Comparison of ENCODE assay signal across 8 cellular contexts in the genomic region with DNA sequence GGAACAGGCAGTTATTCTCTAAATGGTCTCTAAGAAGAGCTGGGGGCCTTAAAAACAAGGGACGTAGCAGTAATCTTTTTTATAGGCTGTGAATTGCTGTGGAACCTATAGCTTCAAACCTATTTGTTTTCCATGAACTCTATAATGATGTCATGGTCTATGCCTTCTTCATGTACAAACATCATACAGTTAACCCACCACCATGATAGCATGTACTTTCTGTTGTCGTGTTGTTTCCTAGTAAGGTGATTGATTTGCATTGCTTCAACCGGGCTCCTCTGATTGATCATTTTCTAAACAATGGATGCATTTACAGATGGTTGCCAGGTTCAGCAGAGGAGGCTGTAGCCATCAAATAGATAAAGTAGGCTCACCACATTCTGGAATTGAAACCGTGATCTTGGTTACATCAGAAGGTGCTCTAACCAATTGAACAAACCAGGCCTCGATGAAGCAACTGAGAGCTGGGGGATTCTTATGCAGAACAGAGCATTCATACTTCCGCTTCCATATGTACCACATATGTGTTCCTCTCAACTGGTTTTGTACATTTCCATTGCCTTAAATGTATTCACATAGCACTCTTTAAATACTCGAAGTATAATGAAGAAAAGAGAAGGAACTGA. TPM values are rescaled to one million over a fixed set of nuclear protein-coding genes. Genes with fewer than 3 reads are reported as not detected.
DNase-seq lines count a peak whose midpoint lies in the region; ATAC-seq and TF ChIP-seq lines count a peak whose summit lies in the region.

No MANE protein-coding gene starts in this region.

- intact Hi-C loops in gastrocnemius medialis (cut with DNase I; ENCODE audit: low total_unique reads): no loop called here

- TF ChIP-seq CTCF in GM06990 (IDR thresholded peaks at IDR 0.05; ENCODE audit: insufficient read depth, low read length, poor library complexity, severe bottlenecking) (no peak), gastrocnemius medialis (IDR thresholded peaks at IDR 0.05 in 4 of 5, conservative IDR thresholded peaks at IDR 0.05 in 1 of 5) (no peak), suprapubic skin (IDR thresholded peaks at IDR 0.05) (no peak)

- 80% methylated on average over 7 of the region's 7 CpGs for WGBS in suprapubic skin

- H3K9me3 ChIP-seq in SK-N-MC (ENCODE audit: low read depth, low read length) (no peaks in the 10 kb centered on the region), gastrocnemius medialis (no peaks in the 10 kb centered on the region), suprapubic skin (no peaks in the 10 kb centered on the region)

- TF ChIP-seq POLR2A in gastrocnemius medialis (IDR thresholded peaks at IDR 0.05) (no peak), suprapubic skin (IDR thresholded peaks at IDR 0.05) (no peak)

- peak; percentile 58 for ATAC-seq in GM19463 (IDR thresholded peaks at IDR 0.05; ENCODE audit: unreplicated experiment)
- ATAC-seq in HG03066 (IDR thresholded peaks at IDR 0.05; ENCODE audit: low read depth, unreplicated experiment): peak; percentile 52
- no peak for ATAC-seq in HG03439 (IDR thresholded peaks at IDR 0.05; ENCODE audit: unreplicated experiment)
- no peak for ATAC-seq in gastrocnemius medialis

- H3K27me3 ChIP-seq in GM06990 (replicated peaks; ENCODE audit: control insufficient read depth, insufficient read depth, low read length) (no peaks in the 10 kb centered on the region), gastrocnemius medialis (no peaks in the 10 kb centered on the region), suprapubic skin (no peaks in the 10 kb centered on the region)

- H3K36me3 ChIP-seq in GM06990 (ENCODE audit: control insufficient read depth, insufficient read depth, low read length): no peaks in the 10 kb centered on the region
- H3K36me3 ChIP-seq in SK-N-MC (ENCODE audit: insufficient read depth, low read length): no peaks in the 10 kb centered on the region
- no peaks in the 10 kb centered on the region for H3K36me3 ChIP-seq in gastrocnemius medialis
- no peaks in the 10 kb centered on the region for H3K36me3 ChIP-seq in suprapubic skin

- DNase-seq in GM06990 (ENCODE audit: extremely low read depth, insufficient read length) (peak; percentile 68), SK-N-MC (ENCODE audit: low read depth, low spot score) (no peak), NCI-H446 treated with DMSO at 0.1 percent for 48 hours (lab: John Stamatoyannopoulos, UW) (no peak), gastrocnemius medialis (no peak), suprapubic skin (ENCODE audit: low spot score in 2 of 2) (no peak)

- no peak overlapping the region for H3K4me3 ChIP-seq in GM06990 (replicated peaks; ENCODE audit: low read depth, low read length)
- H3K4me3 ChIP-seq in SK-N-MC: no peak overlapping the region
- no peak overlapping the region for H3K4me3 ChIP-seq in gastrocnemius medialis
- H3K4me3 ChIP-seq in suprapubic skin: no peak overlapping the region

- TF ChIP-seq EP300 in suprapubic skin (IDR thresholded peaks at IDR 0.05): no peak

- H3K4me1 ChIP-seq in gastrocnemius medialis (no peaks in the 10 kb centered on the region), suprapubic skin (no peaks in the 10 kb centered on the region)

- peak overlapping the region; percentile 56; the same call in 1 of the 2 replicates for H3K27ac ChIP-seq in SK-N-MC
- H3K27ac ChIP-seq in gastrocnemius medialis: no peak overlapping the region
- no peak overlapping the region for H3K27ac ChIP-seq in suprapubic skin

- in situ Hi-C loops in gastrocnemius medialis (cut with MboI; ENCODE audit: low sequenced_read_pairs in 4 of 4): no loop called here

- no peak overlapping the region for H3K9ac ChIP-seq in SK-N-MC (ENCODE audit: insufficient read length)

RNA-seq across cellular contexts. Expression of a gene that starts 25.6 kb away (rescaled TPM):
- total RNA-seq in gastrocnemius medialis (10 to 100 TPM; 34.4 to 64.5 (median 42.0) TPM), suprapubic skin (10 to 100 TPM; 22.0 to 95.4 (median 29.7) TPM)

Comparison
In these comparisons a context has a peak if more than half of its experiments do, and no peak if none do; other contexts are left out.
1. ATAC-seq: peak in GM19463 (single experiment) and HG03066 (single experiment); none in HG03439 (single experiment) and gastrocnemius medialis (0 of 2).